9 cellular contexts compared by ENCODE assay signal in the genomic region with DNA sequence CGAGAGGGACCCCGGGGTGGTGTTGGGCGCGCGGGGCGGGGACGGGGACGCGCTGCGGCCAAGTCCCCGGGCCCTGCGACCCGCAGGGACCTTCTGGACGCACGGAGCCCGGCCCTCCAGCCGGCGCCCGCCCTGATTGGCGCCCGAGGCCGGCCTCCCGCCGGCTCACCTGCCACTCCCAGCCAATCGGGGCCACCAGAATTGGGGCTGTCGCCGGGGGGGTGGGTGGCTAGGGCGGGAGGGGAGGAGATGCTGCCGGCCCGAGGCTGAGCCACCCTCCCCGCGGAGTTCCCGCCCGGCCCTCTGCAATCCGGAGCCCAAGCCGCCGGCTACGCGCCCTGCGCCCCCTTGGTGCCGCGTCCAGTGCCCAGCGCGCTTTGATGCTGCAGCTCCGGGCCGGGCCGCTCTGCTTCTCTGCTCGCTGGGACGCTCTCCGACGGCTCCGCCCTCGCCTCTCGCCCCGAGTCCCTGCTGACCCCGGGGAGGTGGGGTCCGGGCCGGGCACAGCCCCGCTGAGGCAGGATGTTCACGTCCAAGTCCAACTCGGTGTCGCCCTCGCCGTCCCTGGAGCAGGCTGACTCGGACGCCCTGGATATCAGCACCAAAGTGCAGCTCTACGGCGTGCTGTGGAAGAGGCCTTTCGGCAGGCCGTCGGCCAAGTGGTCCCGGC. TPM values are rescaled to one million over a fixed set of nuclear protein-coding genes. Genes with fewer than 3 reads are reported as not detected.
DNase-seq lines count a peak whose midpoint lies in the region; ATAC-seq, FAIRE-seq and TF ChIP-seq lines count a peak whose summit lies in the region.
"Had no signal": no experiment of that assay in that cellular context is flagged by ENCODE, and none has a peak within 500 bp of the region (broad histone marks: within the 10 kb centered on the region; RNA-seq: fewer than 3 reads in every experiment).

A gene (plus strand): TSS at position 285 of the 670 bp plus-strand sequence. CDS start 238 bp downstream, at position 523.

- no peak within 1 kb of the TSS for H3K9ac ChIP-seq in HepG2 (ENCODE audit: insufficient read depth, low read depth, low read length)

- H3K9me3 Mint-ChIP-seq in immature natural killer cell = no peaks in the 10 kb centered on the region

- H3K27ac ChIP-seq in breast epithelium (no peak within 1 kb of the TSS), HepG2 (ENCODE audit: extremely low read length, insufficient read depth, low read length) (no peak within 1 kb of the TSS), thyroid gland (peak within 1 kb of the TSS in 1 of 3 donors; percentile 1)
- H3K27ac ChIP-seq: HL-60 had no signal

- H3K79me2 ChIP-seq in HepG2 (ENCODE audit: insufficient read depth, low read length) = no peaks in the 10 kb centered on the region

- peak within 1 kb of the TSS; percentile 30 to 60 (median 51) for H3K4me3 ChIP-seq in breast epithelium
- peak within 1 kb of the TSS; percentile 43 to 67 (median 46) for H3K4me3 ChIP-seq in HepG2 (replicated peaks in 1 of 3; ENCODE audit: insufficient read depth in 1 of 3, low read depth in 2 of 3, low read length in 3 of 3)
- peak within 1 kb of the TSS; percentile 41 to 49 (median 45) for H3K4me3 ChIP-seq in thyroid gland (replicated peaks in 1 of 3)

- POLR2A ChIA-PET in HepG2 (lab: Yijun Ruan, JAX) = no interaction called here

- H3K9me3 ChIP-seq in breast epithelium (no peaks in the 10 kb centered on the region), HepG2 (ENCODE audit: low read length) (no peaks in the 10 kb centered on the region), thyroid gland (no peaks in the 10 kb centered on the region)

- H3K27ac Mint-ChIP-seq in immature natural killer cell = no peak within 1 kb of the TSS

- 7% methylated on average over 3 of the region's 72 CpGs for WGBS in HepG2 (ENCODE audit: low lambda C conversion rate)
- WGBS in thyroid gland, 2 donors = 4% methylated on average over 8 of the region's 72 CpGs; no CpG with 5 or more reads in 1 of the 2 donors

- no peak for TF ChIP-seq CTCF in breast epithelium (IDR thresholded peaks at IDR 0.05)
- no peak for TF ChIP-seq CTCF in HepG2 (CRISPR knock-in tag; IDR thresholded peaks at IDR 0.05)
- no peak for TF ChIP-seq CTCF in thyroid gland (IDR thresholded peaks at IDR 0.05)

- no peaks in the 10 kb centered on the region for H4K20me1 ChIP-seq in HepG2 (ENCODE audit: insufficient read depth, low read length)

- H3K27me3 Mint-ChIP-seq in immature natural killer cell (ENCODE audit: low read depth in 3 of 3) = peaks cover 10 to 17% (median 12%) of the 10 kb centered on the region in 3 donors

- peak within 1 kb of the TSS; percentile 75 for H3K4me2 ChIP-seq in HepG2 (ENCODE audit: low read depth, low read length)

- H2AFZ ChIP-seq in HepG2 (ENCODE audit: low read length) = no peak within 1 kb of the TSS

- CTCF ChIA-PET in HepG2 (lab: Yijun Ruan, JAX; ENCODE audit: low intra/inter-chr PET ratio, low total read pairs) = no interaction called here

- no peak for TF ChIP-seq EP300 in HepG2 (IDR thresholded peaks at IDR 0.05; ENCODE audit: low read depth in 2 of 2, low read length in 2 of 2)
- no peak for TF ChIP-seq EP300 in HepG2 (CRISPR knock-in tag; IDR thresholded peaks at IDR 0.05; ENCODE audit: borderline replicate concordance)

- in situ Hi-C loops in HepG2 (cut with HindIII; ENCODE audit: extremely low pct_ligation_motif_present, low pct_unique_long_range_greater_than_20kb) = no loop called here

- H3K27me3 ChIP-seq in breast epithelium (peaks cover 6 to 35% of the 10 kb centered on the region in 2 donors), HepG2 (ENCODE audit: control insufficient read depth in 1 of 2, insufficient read depth in 2 of 2, low read length in 2 of 2) (peaks cover 15 to 67% of the 10 kb centered on the region in 2 experiments), thyroid gland (no peaks in the 10 kb centered on the region)

- H3K4me1 Mint-ChIP-seq in immature natural killer cell = no peaks in the 10 kb centered on the region

- peak; percentile 74 for ATAC-seq in HepG2

- H3K36me3 ChIP-seq in breast epithelium (no peaks in the 10 kb centered on the region), HepG2 (replicated peaks in 1 of 2; ENCODE audit: control insufficient read depth in 1 of 2, insufficient read depth in 2 of 2, low read length in 2 of 2) (no peaks in the 10 kb centered on the region), thyroid gland (no peaks in the 10 kb centered on the region)

- intact Hi-C loops in breast epithelium (cut with DNase I; ENCODE audit: low total_unique reads) = no loop called here
- intact Hi-C loops in HepG2 (cut with micrococcal nuclease; ENCODE audit: unreplicated experiment) = no loop called here
- intact Hi-C loops in thyroid gland (cut with DNase I) = no loop called here

- H3K4me3 Mint-ChIP-seq in immature natural killer cell = no peak within 1 kb of the TSS

- BruUV-seq in HepG2 (replicated peaks; lab: Mats Ljungman, UMichigan) = no TSS peak

- no peak for TF ChIP-seq RAD21 in HepG2 (CRISPR knock-in tag; IDR thresholded peaks at IDR 0.05)

- DNase-seq in NCI-H1436 (lab: John Stamatoyannopoulos, UW) (peak; percentile 11), NCI-H1436 treated with DMSO at 0.1 percent for 48 hours (lab: John Stamatoyannopoulos, UW) (no peak), breast epithelium (ENCODE audit: low spot score in 2 of 2) (no peak), HepG2 (ENCODE audit: low spot score) (no peak), thyroid gland (peak; percentile 67 to 72), T-helper 1 cell (no peak), DMS153 (lab: John Stamatoyannopoulos, UW) (no peak), immature natural killer cell (no peak)

- peaks cover 5 to 12% of the 10 kb centered on the region in 2 donors for H3K4me1 ChIP-seq in breast epithelium
- H3K4me1 ChIP-seq in HepG2 (ENCODE audit: insufficient read depth, low read length) = peaks cover 7% of the 10 kb centered on the region; the same call in 1 of the 2 replicates
- peaks cover 37 to 48% of the 10 kb centered on the region in 2 donors for H3K4me1 ChIP-seq in thyroid gland

- H3K36me3 Mint-ChIP-seq in immature natural killer cell = no peaks in the 10 kb centered on the region

- no peak for TF ChIP-seq POLR2A in breast epithelium (IDR thresholded peaks at IDR 0.05)
- no peak for TF ChIP-seq POLR2A in HepG2 (IDR thresholded peaks at IDR 0.05; ENCODE audit: insufficient read depth in 1 of 2, low read depth in 2 of 2, low read length in 2 of 2)
- TF ChIP-seq POLR2A in thyroid gland (IDR thresholded peaks at IDR 0.05) = peak in 1 of 2 donors; percentile 71

- no peak for FAIRE-seq in HepG2 (lab: Jason Lieb, UNC)

TF ChIP-seq in HepG2, 621 proteins besides CTCF, POLR2A, EP300 and RAD21 (continues in another document):
- TF ChIP-seq CCAR2 (optimal IDR thresholded peaks at IDR 0.05; ENCODE audit: low read depth, low read length) = no peak
- peak; percentile 11 for TF ChIP-seq ZNF883 (CRISPR knock-in tag; IDR thresholded peaks at IDR 0.05; ENCODE audit: not compliant biosample characterization)
- TF ChIP-seq, protein P1, sequence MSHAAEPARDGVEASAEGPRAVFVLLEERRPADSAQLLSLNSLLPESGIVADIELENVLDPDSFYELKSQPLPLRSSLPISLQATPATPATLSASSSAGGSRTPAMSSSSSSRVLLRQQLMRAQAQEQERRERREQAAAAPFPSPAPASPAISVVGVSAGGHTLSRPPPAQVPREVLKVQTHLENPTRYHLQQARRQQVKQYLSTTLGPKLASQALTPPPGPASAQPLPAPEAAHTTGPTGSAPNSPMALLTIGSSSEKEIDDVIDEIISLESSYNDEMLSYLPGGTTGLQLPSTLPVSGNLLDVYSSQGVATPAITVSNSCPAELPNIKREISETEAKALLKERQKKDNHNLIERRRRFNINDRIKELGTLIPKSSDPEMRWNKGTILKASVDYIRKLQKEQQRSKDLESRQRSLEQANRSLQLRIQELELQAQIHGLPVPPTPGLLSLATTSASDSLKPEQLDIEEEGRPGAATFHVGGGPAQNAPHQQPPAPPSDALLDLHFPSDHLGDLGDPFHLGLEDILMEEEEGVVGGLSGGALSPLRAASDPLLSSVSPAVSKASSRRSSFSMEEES (CRISPR knock-in tag; IDR thresholded peaks at IDR 0.05) = no peak
- peak; percentile 59; the same call in 1 of the 2 replicates for TF ChIP-seq NFYB (CRISPR knock-in tag; IDR thresholded peaks at IDR 0.05)
- peak; percentile 85 for TF ChIP-seq ZNF777 (CRISPR knock-in tag; IDR thresholded peaks at IDR 0.05)
- TF ChIP-seq HES4 (CRISPR knock-in tag; IDR thresholded peaks at IDR 0.05; ENCODE audit: borderline replicate concordance) = 0 out of 2 replicates have a peak, but pooled peaks have one; percentile 29
- TF ChIP-seq ZFY (CRISPR knock-in tag; IDR thresholded peaks at IDR 0.05) = 0 out of 2 replicates have a peak, but pooled peaks have one; percentile 30

RNA-seq across cellular contexts. Expression of the gene that starts here (rescaled TPM):
- total RNA-seq in breast epithelium (1 to 10 TPM in 2 of 3 donors, under 1 TPM in 1; under 0.01 to 2.3 (median 2.0) TPM), HepG2 (2016; rRNA removed; fragmentation: Illumina TruSeq; extraction: Trizol) (not detected in 2 replicates), thyroid gland (1 to 10 TPM in 3 of 4 donors, under 1 TPM in 1; 0.40 to 7.6 (median 2.7) TPM)
- total RNA-seq in HepG2 (2016; cell fraction: cytosol; rRNA removed; fragmentation: Illumina TruSeq; extraction: Trizol; ENCODE audit: low read depth) = not detected in 2 replicates
- total RNA-seq in HepG2 (2016; cell fraction: insoluble cytoplasmic fraction; rRNA removed; fragmentation: Illumina TruSeq; extraction: Trizol) = not detected in 2 replicates
- not detected in 2 replicates for total RNA-seq in HepG2 (2016; cell fraction: membrane; rRNA removed; fragmentation: Illumina TruSeq; extraction: Trizol)
- not detected in 2 replicates for total RNA-seq in HepG2 (2016; cell fraction: nucleus; rRNA removed; fragmentation: Illumina TruSeq; extraction: Trizol)
- polyA plus RNA-seq in HepG2 (2011; rRNA removed) (0.01 and 0.03 TPM in 2 replicates), immature natural killer cell (under 1 TPM in 2 of 3 donors, not detected in 1; 0.08 to 0.09 TPM)
- 0.01 TPM in 2 replicates for polyA plus RNA-seq in HepG2 (2011; cell fraction: cytosol; rRNA removed)
- polyA plus RNA-seq in HepG2 (2011; cell fraction: nucleus; rRNA removed) = 0.07 TPM in 1 of 2 replicates, not detected in the other
- 0.03 TPM in 1 of 2 replicates, not detected in the other for polyA plus RNA-seq in HepG2 (2012)
- polyA plus RNA-seq in HepG2 (2016; cell fraction: cytosol; fragmentation: Illumina TruSeq; extraction: Trizol; ENCODE audit: low read depth) = not detected in 2 replicates
- not detected in 2 replicates for polyA plus RNA-seq in HepG2 (2016; cell fraction: insoluble cytoplasmic fraction; fragmentation: Illumina TruSeq; extraction: Trizol; ENCODE audit: low read depth)
- polyA plus RNA-seq in HepG2 (2016; cell fraction: membrane; fragmentation: Illumina TruSeq; extraction: Trizol; ENCODE audit: low read depth) = not detected in 2 replicates
- not detected in 2 replicates for polyA plus RNA-seq in HepG2 (2016; cell fraction: nucleus; fragmentation: Illumina TruSeq; extraction: Trizol; ENCODE audit: insufficient read depth, low read depth)
- polyA minus RNA-seq in HepG2 (2011; rRNA and poly(A)+ RNA removed; ENCODE audit: low replicate concordance) = 0.05 TPM in 1 of 2 replicates, not detected in the other
- not detected in 2 replicates for polyA minus RNA-seq in HepG2 (2011; cell fraction: cytosol; rRNA and poly(A)+ RNA removed)
- 0.13 and 0.25 TPM in 2 replicates for polyA minus RNA-seq in HepG2 (2011; cell fraction: nucleus; rRNA and poly(A)+ RNA removed)

Comparison
In these comparisons a context has a peak if more than half of its experiments do, and no peak if none do; other contexts are left out.
1. DNase-seq: peak in NCI-H1436 (single experiment) and thyroid gland (2 of 2); none in NCI-H1436 treated with DMSO at 0.1 percent for 48 hours (single experiment), breast epithelium (0 of 2), HepG2 (single experiment), T-helper 1 cell (0 of 5), DMS153 (single experiment) and immature natural killer cell (0 of 3).
2. Peak in ATAC-seq, H3K4me3 ChIP-seq and H3K4me2 ChIP-seq in HepG2; RNA of the gene not detected or under 1 TPM.
3. Peak in every context shown above with its lines, with median percentiles within 50 percentile points of each other: H3K4me3 ChIP-seq.